In genomic region chr9:99819123-99819483, GRCh38 we compare ENCODE assay signal across 1 cellular context.
A peak's percentile ranks its signal among the peaks of the same experiment; 100 is the strongest.
TF ChIP-seq lines count a peak whose summit lies in the region.

No MANE protein-coding gene starts in this region.

TF ChIP-seq in K562, 482 proteins besides CTCF, POLR2A, EP300 and RAD21 (continued from another document and continues in another):
- no peak for TF ChIP-seq PBX2 (CRISPR knock-in tag; IDR thresholded peaks at IDR 0.05; ENCODE audit: low read depth)
- no peak for TF ChIP-seq PBX2 (tag; conservative IDR thresholded peaks at IDR 0.05; ENCODE audit: low read depth)
- TF ChIP-seq RBM25 (IDR thresholded peaks at IDR 0.05; ENCODE audit: low read depth, low read length, severe bottlenecking): no peak
- no peak for TF ChIP-seq ZNF175 (CRISPR knock-in tag; IDR thresholded peaks at IDR 0.05; ENCODE audit: low read depth)
- TF ChIP-seq IRF9 (tag; IDR thresholded peaks at IDR 0.05): no peak
- TF ChIP-seq ZNF274 (IDR thresholded peaks at IDR 0.05; ENCODE audit: borderline replicate concordance, low read depth, low read length): no peak
- TF ChIP-seq SIN3B (IDR thresholded peaks at IDR 0.05; ENCODE audit: low read depth): no peak
- TF ChIP-seq NR3C1 (CRISPR knock-in tag; IDR thresholded peaks at IDR 0.05): no peak
- no peak for TF ChIP-seq STAG1 (CRISPR knock-in tag; IDR thresholded peaks at IDR 0.05; ENCODE audit: borderline replicate concordance)
- TF ChIP-seq SRSF3 (IDR thresholded peaks at IDR 0.05; ENCODE audit: insufficient read depth, low read length): no peak
- no peak for TF ChIP-seq XRCC3 (IDR thresholded peaks at IDR 0.05)
- TF ChIP-seq FOS (IDR thresholded peaks at IDR 0.05; ENCODE audit: extremely low read depth, insufficient read length): no peak
- TF ChIP-seq NCOA4 (IDR thresholded peaks at IDR 0.05; ENCODE audit: partially characterized antibody): no peak
- no peak for TF ChIP-seq ZNF445 (CRISPR knock-in tag; IDR thresholded peaks at IDR 0.05; ENCODE audit: low read depth)
- TF ChIP-seq NR4A1 (CRISPR knock-in tag; IDR thresholded peaks at IDR 0.05): no peak
- no peak for TF ChIP-seq NR4A1 (tag; IDR thresholded peaks at IDR 0.05)
- TF ChIP-seq ZSCAN29 (IDR thresholded peaks at IDR 0.05): no peak
- TF ChIP-seq RCOR1 (IDR thresholded peaks at IDR 0.05; ENCODE audit: borderline replicate concordance in 1 of 2, low read depth in 2 of 2, low read length in 2 of 2): peak in 1 of 2 experiments; percentile 43; a peak in 2 of 4 replicates
- TF ChIP-seq WHSC1 (IDR thresholded peaks at IDR 0.05; ENCODE audit: low read length): no peak
- TF ChIP-seq NEUROD1 (IDR thresholded peaks at IDR 0.05; ENCODE audit: borderline replicate concordance, low read depth, low read length, partially characterized antibody): no peak
- no peak for TF ChIP-seq BRF1 (IDR thresholded peaks at IDR 0.05; ENCODE audit: borderline replicate concordance, extremely low read depth, insufficient read length)
- no peak for TF ChIP-seq ZNF592 (IDR thresholded peaks at IDR 0.05)
- no peak for TF ChIP-seq XRCC4 (IDR thresholded peaks at IDR 0.05; ENCODE audit: extremely low read depth, insufficient read depth, insufficient read length)
- peak; percentile 73 for TF ChIP-seq CEBPB (tag; IDR thresholded peaks at IDR 0.05)
- no peak for TF ChIP-seq CBX3 (IDR thresholded peaks at IDR 0.05; ENCODE audit: borderline replicate concordance in 1 of 2, low read length in 2 of 2)
- TF ChIP-seq HOMEZ (CRISPR knock-in tag; IDR thresholded peaks at IDR 0.05): no peak
- TF ChIP-seq GATA2 (CRISPR knock-in tag; IDR thresholded peaks at IDR 0.05): peak; percentile 73
- 0 out of 2 replicates have a peak, but pooled peaks have one; percentile 28 for TF ChIP-seq GATAD2B (IDR thresholded peaks at IDR 0.05; ENCODE audit: borderline replicate concordance)
- TF ChIP-seq ETV6 (IDR thresholded peaks at IDR 0.05; ENCODE audit: borderline replicate concordance in 1 of 2, low read depth in 2 of 2, low read length in 1 of 2): no peak
- no peak for TF ChIP-seq ETV6 (CRISPR knock-in tag; IDR thresholded peaks at IDR 0.05; ENCODE audit: borderline replicate concordance)
- TF ChIP-seq MBD1 (CRISPR knock-in tag; IDR thresholded peaks at IDR 0.05): no peak
- TF ChIP-seq PTTG1 (tag; IDR thresholded peaks at IDR 0.05; ENCODE audit: low read depth): no peak
- TF ChIP-seq ELF2 (CRISPR knock-in tag; IDR thresholded peaks at IDR 0.05): no peak
- TF ChIP-seq HMG20B (CRISPR knock-in tag; IDR thresholded peaks at IDR 0.05): no peak
- 0 out of 2 replicates have a peak, but pooled peaks have one; percentile 46 for TF ChIP-seq HMGXB4 (CRISPR knock-in tag; IDR thresholded peaks at IDR 0.05)
- peak; percentile 73 for TF ChIP-seq MEIS2 (IDR thresholded peaks at IDR 0.05; ENCODE audit: partially characterized antibody)
- no peak for TF ChIP-seq SP2 (IDR thresholded peaks at IDR 0.05; ENCODE audit: extremely low read depth, low read depth, low read length, poor library complexity, severe bottlenecking)
- no peak for TF ChIP-seq ATF1 (CRISPR knock-in tag; IDR thresholded peaks at IDR 0.05)
- TF ChIP-seq ATF1 (tag; IDR thresholded peaks at IDR 0.05): peak; percentile 83
- TF ChIP-seq GABPA (tag; conservative IDR thresholded peaks at IDR 0.05; ENCODE audit: low read depth): no peak
- no peak for TF ChIP-seq HDAC1 (IDR thresholded peaks at IDR 0.05)
- TF ChIP-seq ZNF318 (IDR thresholded peaks at IDR 0.05; ENCODE audit: borderline replicate concordance in 1 of 2, low read depth in 1 of 2): peak in 1 of 2 experiments; percentile 75; a peak in 2 of 4 replicates
